2 cellular contexts compared by ENCODE assay signal in genomic region chr12:47679785-47680184, GRCh38.
TF ChIP-seq lines count a peak whose summit lies in the region.

No MANE protein-coding gene starts in this region.

TF ChIP-seq in HepG2, 621 proteins besides CTCF, POLR2A, EP300 and RAD21:
- TF ChIP-seq ZNF619 (CRISPR knock-in tag; IDR thresholded peaks at IDR 0.05) (no peak), ZNF629 (CRISPR knock-in tag; conservative IDR thresholded peaks at IDR 0.05) (0 out of 2 replicates have a peak, but pooled peaks have one; percentile 50)

TF ChIP-seq in K562, 482 proteins besides CTCF, POLR2A, EP300 and RAD21:
- no peak for TF ChIP-seq RUNX1 (IDR thresholded peaks at IDR 0.05; ENCODE audit: low read depth)
- no peak for TF ChIP-seq TOE1 (IDR thresholded peaks at IDR 0.05; ENCODE audit: borderline replicate concordance)
- no peak for TF ChIP-seq TOE1 (CRISPR knock-in tag; IDR thresholded peaks at IDR 0.05; ENCODE audit: borderline replicate concordance, low read depth)
- TF ChIP-seq MBD1 (CRISPR knock-in tag; IDR thresholded peaks at IDR 0.05) = no peak
- TF ChIP-seq EGR1 (conservative IDR thresholded peaks at IDR 0.05) = no peak
- TF ChIP-seq CUX1 (CRISPR knock-in tag; IDR thresholded peaks at IDR 0.05) = no peak
- TF ChIP-seq RAD51 (IDR thresholded peaks at IDR 0.05; ENCODE audit: borderline replicate concordance, low read depth) = no peak
- no peak for TF ChIP-seq ZEB2 (IDR thresholded peaks at IDR 0.05)
- no peak for TF ChIP-seq ZNF318 (IDR thresholded peaks at IDR 0.05; ENCODE audit: borderline replicate concordance in 1 of 2, low read depth in 1 of 2)
- TF ChIP-seq ZNF41 (CRISPR knock-in tag; conservative IDR thresholded peaks at IDR 0.05) = no peak
- no peak for TF ChIP-seq ELF2 (CRISPR knock-in tag; IDR thresholded peaks at IDR 0.05)
- TF ChIP-seq WHSC1 (IDR thresholded peaks at IDR 0.05; ENCODE audit: low read length) = no peak
- peak; percentile 82 for TF ChIP-seq ESRRA (IDR thresholded peaks at IDR 0.05; ENCODE audit: borderline replicate concordance, low read depth)
- no peak for TF ChIP-seq NR2F6 (CRISPR knock-in tag; IDR thresholded peaks at IDR 0.05)
- no peak for TF ChIP-seq RNF219 (CRISPR knock-in tag; IDR thresholded peaks at IDR 0.05)
- TF ChIP-seq RBM25 (IDR thresholded peaks at IDR 0.05; ENCODE audit: low read depth, low read length, severe bottlenecking) = peak; percentile 84
